20 cellular contexts compared by ENCODE assay signal in the genomic region with DNA sequence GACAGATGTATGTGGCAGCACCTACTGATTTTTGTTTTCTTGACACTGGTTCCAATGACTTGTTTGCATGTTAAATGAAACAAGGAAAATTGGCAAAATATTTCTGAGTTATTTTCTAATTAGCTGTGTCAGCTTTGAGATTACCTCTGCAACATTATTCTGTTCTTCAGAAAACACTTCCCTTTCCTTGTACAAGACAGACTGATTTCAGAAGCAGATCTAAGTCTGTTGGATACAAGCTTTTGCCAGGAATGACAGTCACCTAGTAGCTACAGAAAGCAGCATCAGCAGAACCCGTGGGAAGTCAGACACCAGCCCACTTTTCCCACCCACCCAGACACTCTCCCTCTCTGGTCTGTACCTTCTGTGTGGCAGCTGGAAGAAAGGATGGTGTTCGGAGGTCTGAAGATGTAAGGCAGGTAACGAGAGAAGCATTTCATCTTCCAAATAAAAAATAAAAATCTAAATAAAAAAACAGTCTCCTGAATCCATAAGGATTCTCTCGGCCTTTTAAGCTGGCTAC.
DNase-seq lines count a peak whose midpoint lies in the region; ATAC-seq, FAIRE-seq and TF ChIP-seq lines count a peak whose summit lies in the region.
"Had no signal": no experiment of that assay in that cellular context is flagged by ENCODE, and none has a peak within 500 bp of the region (broad histone marks: within the 10 kb centered on the region; RNA-seq: fewer than 3 reads in every experiment).

No MANE protein-coding gene starts in this region.

- no peaks in the 10 kb centered on the region for H3K27me3 ChIP-seq in astrocyte (ENCODE audit: insufficient read depth, low read length)
- H3K27me3 ChIP-seq: BLaER1 treated with 17β-estradiol and CSF1 and Interleukin-3, amounts not matched to agents 10 nM and 100 nM had no signal

- no peaks in the 10 kb centered on the region for H3K36me3 ChIP-seq in astrocyte (ENCODE audit: insufficient read depth, low read length)
- H3K36me3 ChIP-seq: BLaER1 treated with 17β-estradiol and CSF1 and Interleukin-3, amounts not matched to agents 10 nM and 100 nM had no signal

- H3K4me3 Mint-ChIP-seq in astrocyte (ENCODE audit: unreplicated experiment) = no peak overlapping the region
- H3K4me3 Mint-ChIP-seq in stimulated activated effector memory CD8-positive, alpha-beta T cell treated with anti-CD3 and anti-CD28 coated beads, Interleukin-12 subunit alpha, Interleukin-12 subunit beta, amount 100 ng/mL, for 72 hours = no peak overlapping the region
- H3K4me3 Mint-ChIP-seq: CD8-positive, alpha-beta T cell; HFFc6 had no signal

- H3K4me3 ChIP-seq in astrocyte (ENCODE audit: insufficient read depth, low read depth, low read length) = no peak overlapping the region
- H3K4me3 ChIP-seq: BLaER1 treated with 17β-estradiol and CSF1 and Interleukin-3, amounts not matched to agents 10 nM and 100 nM; K562 had no signal

- no peaks in the 10 kb centered on the region for H3K9me3 Mint-ChIP-seq in astrocyte (ENCODE audit: unreplicated experiment)
- H3K9me3 Mint-ChIP-seq in stimulated activated effector memory CD8-positive, alpha-beta T cell treated with anti-CD3 and anti-CD28 coated beads, Interleukin-12 subunit alpha, Interleukin-12 subunit beta, amount 100 ng/mL, for 72 hours = no peaks in the 10 kb centered on the region
- H3K9me3 Mint-ChIP-seq: CD8-positive, alpha-beta T cell had no signal

- H3K79me2 ChIP-seq in astrocyte (ENCODE audit: insufficient read depth, low read length) = no peaks in the 10 kb centered on the region

- H3K4me1 Mint-ChIP-seq in astrocyte (ENCODE audit: low read depth, unreplicated experiment) = peaks cover 14% of the 10 kb centered on the region
- no peaks in the 10 kb centered on the region for H3K4me1 Mint-ChIP-seq in stimulated activated effector memory CD8-positive, alpha-beta T cell treated with anti-CD3 and anti-CD28 coated beads, Interleukin-12 subunit alpha, Interleukin-12 subunit beta, amount 100 ng/mL, for 72 hours

- ATAC-seq in stimulated activated effector memory CD8-positive, alpha-beta T cell treated with anti-CD3 and anti-CD28 coated beads, Interleukin-12 subunit alpha, Interleukin-12 subunit beta, amount 100 ng/mL, for 72 hours = no peak
- ATAC-seq: CD8-positive, alpha-beta T cell; K562; PC-3 had no signal

- H3K4me1 ChIP-seq in astrocyte (ENCODE audit: insufficient read depth, low read length) = no peaks in the 10 kb centered on the region

- H2AFZ ChIP-seq in astrocyte (ENCODE audit: low read depth, low read length) = no peak overlapping the region

- H4K20me1 ChIP-seq in astrocyte (ENCODE audit: insufficient read depth, low read length) = no peaks in the 10 kb centered on the region

- H3K27me3 Mint-ChIP-seq in astrocyte (ENCODE audit: low read depth, unreplicated experiment) = peaks cover 2% of the 10 kb centered on the region

- no peak for FAIRE-seq in astrocyte (lab: Jason Lieb, UNC)
- FAIRE-seq: A204.1, GM12891, H54, K562 had no signal

- DNase-seq in Ammon's horn (ENCODE audit: low spot score) (peak; percentile 41), astrocyte (ENCODE audit: low read depth) (no peak), inferior parietal cortex (ENCODE audit: extremely low spot score) (peak; percentile 62), pons (ENCODE audit: low spot score) (peak; percentile 62), mucosa of gallbladder (ENCODE audit: low spot score) (no peak)
- no peak for DNase-seq in activated T-cell treated with anti-CD3 and anti-CD28 coated beads, Interleukin-2, amount 50 U/mL, for 1 hour
- no peak for DNase-seq in stimulated activated effector memory CD8-positive, alpha-beta T cell treated with anti-CD3 and anti-CD28 coated beads, Interleukin-12 subunit alpha, Interleukin-12 subunit beta, amount 100 ng/mL, for 72 hours (ENCODE audit: low spot score in 2 of 2)
- DNase-seq: CD8-positive, alpha-beta T cell; HFFc6; NCI-H1105 treated with DMSO at 0.1 percent for 48 hours; NCI-H1694; NCI-H2081 treated with DMSO at 0.1 percent for 48 hours; NCI-H748 treated with DMSO at 0.1 percent for 48 hours; PC-3; RPMI8226 had no signal

- H3K4me2 ChIP-seq in astrocyte (ENCODE audit: low read length) = no peak overlapping the region
- H3K4me2 ChIP-seq: BLaER1 treated with 17β-estradiol and CSF1 and Interleukin-3, amounts not matched to agents 10 nM and 100 nM had no signal

- TF ChIP-seq CTCF in astrocyte (IDR thresholded peaks at IDR 0.05; ENCODE audit: insufficient read depth, low read depth, low read length) = no peak

- no peaks in the 10 kb centered on the region for H3K9me3 ChIP-seq in astrocyte (ENCODE audit: insufficient read depth, low read depth, low read length)
- H3K9me3 ChIP-seq: BLaER1 treated with 17β-estradiol and CSF1 and Interleukin-3, amounts not matched to agents 10 nM and 100 nM had no signal

- H3K9ac ChIP-seq in astrocyte (ENCODE audit: low read length) = no peak overlapping the region
- H3K9ac ChIP-seq: BLaER1 treated with 17β-estradiol and CSF1 and Interleukin-3, amounts not matched to agents 10 nM and 100 nM had no signal

- H3K27ac Mint-ChIP-seq in astrocyte (ENCODE audit: unreplicated experiment) = peak overlapping the region; percentile 43
- H3K27ac Mint-ChIP-seq in stimulated activated effector memory CD8-positive, alpha-beta T cell treated with anti-CD3 and anti-CD28 coated beads, Interleukin-12 subunit alpha, Interleukin-12 subunit beta, amount 100 ng/mL, for 72 hours = no peak overlapping the region
- H3K27ac Mint-ChIP-seq: CD8-positive, alpha-beta T cell; HFFc6 had no signal

- no peaks in the 10 kb centered on the region for H3K36me3 Mint-ChIP-seq in astrocyte (ENCODE audit: low read depth, unreplicated experiment)
- no peaks in the 10 kb centered on the region for H3K36me3 Mint-ChIP-seq in stimulated activated effector memory CD8-positive, alpha-beta T cell treated with anti-CD3 and anti-CD28 coated beads, Interleukin-12 subunit alpha, Interleukin-12 subunit beta, amount 100 ng/mL, for 72 hours
- H3K36me3 Mint-ChIP-seq: CD8-positive, alpha-beta T cell had no signal

- no peak overlapping the region for H3K27ac ChIP-seq in astrocyte (ENCODE audit: low read depth, low read length)
- H3K27ac ChIP-seq: BLaER1 treated with 17β-estradiol and CSF1 and Interleukin-3, amounts not matched to agents 10 nM and 100 nM had no signal

Comparison
In these comparisons a context has a peak if more than half of its experiments do, and no peak if none do; other contexts are left out.
1. DNase-seq: peak in Ammon's horn (single experiment), inferior parietal cortex (single experiment) and pons (single experiment); none in astrocyte (single experiment), activated T-cell treated with anti-CD3 and anti-CD28 coated beads, Interleukin-2, amount 50 U/mL, for 1 hour (single experiment), mucosa of gallbladder (single experiment) and stimulated activated effector memory CD8-positive, alpha-beta T cell treated with anti-CD3 and anti-CD28 coated beads, Interleukin-12 subunit alpha, Interleukin-12 subunit beta, amount 100 ng/mL, for 72 hours (0 of 2).